ENCODE assay signal across 14 cellular contexts in the genomic region with DNA sequence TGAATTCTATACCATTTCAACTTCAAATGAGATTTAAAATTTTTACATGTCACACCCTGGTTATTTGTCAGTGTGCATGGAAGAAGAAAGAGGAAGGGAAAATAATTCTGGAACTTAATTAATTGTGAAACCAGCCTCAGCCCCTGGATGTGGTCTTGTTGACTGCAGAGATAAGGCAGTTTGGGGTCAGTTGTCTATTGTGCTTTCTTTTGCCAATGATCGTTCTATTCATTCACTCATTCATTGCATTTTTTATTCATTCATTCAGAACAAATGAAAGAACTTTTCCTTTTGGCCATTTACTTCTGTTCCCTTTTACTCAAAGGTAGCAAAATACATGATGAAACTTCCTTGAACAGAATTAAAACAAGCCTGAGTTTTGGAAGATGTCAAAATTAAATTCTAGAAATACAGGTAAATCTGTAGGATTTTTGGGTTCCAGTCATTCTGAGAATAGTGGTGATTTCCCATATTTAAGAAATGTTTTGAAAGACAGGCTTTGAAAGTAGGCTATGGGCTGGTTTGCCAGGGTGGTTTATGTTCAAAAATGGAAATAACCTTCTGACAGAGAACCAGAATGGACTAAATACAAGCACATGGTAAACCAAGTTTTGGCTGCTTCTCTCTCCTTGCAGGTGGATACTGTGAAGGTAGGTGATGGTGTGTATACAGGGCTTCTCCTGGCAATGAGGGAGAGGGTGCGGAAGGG. TPM values are rescaled to one million over a fixed set of nuclear protein-coding genes. Genes with fewer than 3 reads are reported as not detected.
DNase-seq lines count a peak whose midpoint lies in the region; ATAC-seq, FAIRE-seq and TF ChIP-seq lines count a peak whose summit lies in the region.
"Had no signal": no experiment of that assay in that cellular context is flagged by ENCODE, and none has a peak within 500 bp of the region (broad histone marks: within the 10 kb centered on the region; RNA-seq: fewer than 3 reads in every experiment).

No MANE protein-coding gene starts in this region.

- peak; percentile 77 for FAIRE-seq in GM12892 (lab: Jason Lieb, UNC)

- intact Hi-C loops in lower lobe of right lung (cut with DNase I) = no loop called here

- H3K4me3 ChIP-seq in lower lobe of right lung = no peak overlapping the region
- H3K4me3 ChIP-seq: gastroesophageal sphincter, neural progenitor cell had no signal

- no peak overlapping the region for H3K27ac ChIP-seq in lower lobe of right lung
- H3K27ac ChIP-seq: gastroesophageal sphincter, neural progenitor cell had no signal

- no peak for TF ChIP-seq CTCF in lower lobe of right lung (IDR thresholded peaks at IDR 0.05)

- no peak for TF ChIP-seq POLR2A in GM12892 (IDR thresholded peaks at IDR 0.05; ENCODE audit: low read depth, low read length)

- H3K36me3 ChIP-seq in lower lobe of right lung = no peaks in the 10 kb centered on the region
- H3K36me3 ChIP-seq: gastroesophageal sphincter, neural progenitor cell had no signal

- no peaks in the 10 kb centered on the region for H3K9me3 ChIP-seq in lower lobe of right lung
- H3K9me3 ChIP-seq: gastroesophageal sphincter had no signal

- no peaks in the 10 kb centered on the region for H3K4me1 ChIP-seq in lower lobe of right lung
- H3K4me1 ChIP-seq: neural progenitor cell had no signal

- DNase-seq in GM12892 (ENCODE audit: insufficient read length) (no peak), NOMO-1 (lab: John Stamatoyannopoulos, UW; ENCODE audit: unreplicated experiment in 2 of 2) (peak; percentile 7 to 66), SW 1271 (lab: John Stamatoyannopoulos, UW) (no peak), HPDE6-E6E7 (ENCODE audit: extremely low spot score) (no peak), islet precursor cell (no peak), lower lobe of right lung (no peak)
- DNase-seq: activated CD8-positive, alpha-beta memory T cell treated with anti-CD3 and anti-CD28 coated beads, Interleukin-2, amount 50 U/mL, for 48 hours; NCI-H524; SHP77 treated with DMSO at 0.1 percent for 48 hours had no signal

- ATAC-seq in GM19351 (IDR thresholded peaks at IDR 0.05; ENCODE audit: unreplicated experiment) (peak; percentile 78), HG02840 (IDR thresholded peaks at IDR 0.05; ENCODE audit: low FRiP score, unreplicated experiment) (peak; percentile 69), lower lobe of right lung (no peak)
- ATAC-seq: gastroesophageal sphincter had no signal

- no peaks in the 10 kb centered on the region for H3K27me3 ChIP-seq in lower lobe of right lung (ENCODE audit: low read depth)
- H3K27me3 ChIP-seq: gastroesophageal sphincter, neural progenitor cell had no signal

RNA-seq across cellular contexts. Expression of a gene that starts 35.7 kb away (rescaled TPM):
- polyA plus RNA-seq in GM12892 (2012; ENCODE audit: missing spikeins) = 12.7 TPM
- 64.1 TPM for total RNA-seq in lower lobe of right lung
- total RNA-seq: dermis microvascular lymphatic vessel endothelial cell had no signal

Comparison
In these comparisons a context has a peak if more than half of its experiments do, and no peak if none do; other contexts are left out.
1. DNase-seq: peak in NOMO-1 (2 of 2); none in GM12892 (single experiment), SW 1271 (0 of 2), HPDE6-E6E7 (single experiment), islet precursor cell (single experiment) and lower lobe of right lung (single experiment).
2. ATAC-seq: peak in GM19351 (single experiment) and HG02840 (single experiment); none in lower lobe of right lung (0 of 2).